8 cellular contexts compared by ENCODE assay signal in the genomic region with DNA sequence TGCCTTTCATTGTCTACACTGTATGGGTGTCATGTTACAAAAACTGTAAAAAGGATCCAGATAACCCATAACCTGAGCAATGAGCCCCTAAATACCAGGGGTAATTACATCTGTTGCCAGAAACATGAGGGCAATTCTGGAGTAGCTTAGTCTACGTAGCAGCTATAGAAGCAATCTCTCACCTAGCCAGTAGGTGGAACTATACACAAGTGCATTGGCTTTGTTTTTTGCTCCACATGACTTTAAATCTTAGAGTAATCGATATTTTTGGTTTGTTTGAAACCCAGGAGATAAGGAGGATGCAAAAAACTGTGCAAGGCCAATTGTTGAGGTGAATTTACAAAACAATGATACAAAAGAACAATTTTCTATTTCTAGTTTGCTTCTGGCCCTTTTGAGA. TPM values are rescaled to one million over a fixed set of nuclear protein-coding genes. Genes with fewer than 3 reads are reported as not detected.
A peak's percentile ranks its signal among the peaks of the same experiment; 100 is the strongest.
DNase-seq lines count a peak whose midpoint lies in the region; ATAC-seq and TF ChIP-seq lines count a peak whose summit lies in the region.

No MANE protein-coding gene starts in this region.

- peak; percentile 77 for TF ChIP-seq CTCF in AG10803 (conservative IDR thresholded peaks at IDR 0.05; ENCODE audit: low read length)
- peak; percentile 82 for TF ChIP-seq CTCF in GM12873 (IDR thresholded peaks at IDR 0.05; ENCODE audit: insufficient read depth, low read depth, low read length, missing control alignments)
- TF ChIP-seq CTCF in WERI-Rb-1 (IDR thresholded peaks at IDR 0.05; ENCODE audit: low read depth, low read length), result peak; percentile 73
- TF ChIP-seq CTCF in tibial nerve (IDR thresholded peaks at IDR 0.05), result peak; percentile 36 to 65 (median 47)

- H3K27me3 ChIP-seq in WERI-Rb-1 (ENCODE audit: insufficient read depth, low read depth, severe bottlenecking), result no peaks in the 10 kb centered on the region
- H3K27me3 ChIP-seq in tibial nerve, result no peaks in the 10 kb centered on the region

- H3K4me3 ChIP-seq in AG10803 (ENCODE audit: low read length), result no peak overlapping the region
- H3K4me3 ChIP-seq in WERI-Rb-1 (ENCODE audit: low read depth, low read length), result no peak overlapping the region
- H3K4me3 ChIP-seq in tibial nerve, result no peak overlapping the region

- H3K36me3 ChIP-seq in WERI-Rb-1 (no peaks in the 10 kb centered on the region), tibial nerve (no peaks in the 10 kb centered on the region)

- DNase-seq in AG10803 (ENCODE audit: low read depth) (peak; percentile 45), LHCN-M2 (ENCODE audit: low read depth) (peak; percentile 41), WERI-Rb-1 (peak; percentile 11), hepatic stellate cell (ENCODE audit: low spot score) (peak; percentile 17), tibial nerve (ENCODE audit: low spot score in 2 of 2) (no peak)

- ATAC-seq in GM18870 (IDR thresholded peaks at IDR 0.05; ENCODE audit: unreplicated experiment) (no peak), HG03135 (IDR thresholded peaks at IDR 0.05; ENCODE audit: unreplicated experiment) (no peak)

- no peak for TF ChIP-seq POLR2A in tibial nerve (IDR thresholded peaks at IDR 0.05)

- H3K9me3 ChIP-seq in WERI-Rb-1 (ENCODE audit: severe bottlenecking), result no peaks in the 10 kb centered on the region
- H3K9me3 ChIP-seq in tibial nerve, result no peaks in the 10 kb centered on the region

- TF ChIP-seq EP300 in tibial nerve (IDR thresholded peaks at IDR 0.05), result no peak

- H3K4me1 ChIP-seq in tibial nerve, result no peaks in the 10 kb centered on the region

- 0 to 3% methylated on average over 2 of the region's 2 CpGs for WGBS in tibial nerve, 2 donors

- H3K27ac ChIP-seq in WERI-Rb-1 (no peak overlapping the region), tibial nerve (no peak overlapping the region)

RNA-seq across cellular contexts. Expression of a gene that starts 57.5 kb away (rescaled TPM):
- total RNA-seq in LHCN-M2 (2014; rRNA removed) (not detected in 2 replicates), tibial nerve (under 1 TPM; 0.22 to 0.63 (median 0.44) TPM)
- polyA plus RNA-seq in LHCN-M2 (2012), result 0.02 TPM

Comparison
In these comparisons a context has a peak if more than half of its experiments do, and no peak if none do; other contexts are left out.
1. DNase-seq: peak in AG10803 (single experiment), LHCN-M2 (single experiment), WERI-Rb-1 (single experiment) and hepatic stellate cell (single experiment); none in tibial nerve (0 of 2).
2. Peak in every context shown above with its lines, with median percentiles within 50 percentile points of each other: CTCF ChIP-seq.